In genomic region chr3:53715815-53716483, GRCh38 we compare ENCODE assay signal across 18 cellular contexts.
DNase-seq lines count a peak whose midpoint lies in the region; ATAC-seq and TF ChIP-seq lines count a peak whose summit lies in the region.
"Had no signal": no experiment of that assay in that cellular context is flagged by ENCODE, and none has a peak within 500 bp of the region (broad histone marks: within the 10 kb centered on the region; RNA-seq: fewer than 3 reads in every experiment).

No MANE protein-coding gene starts in this region.

- DNase-seq in HS-27A (ENCODE audit: low read depth) (peak; percentile 11), fibroblast of pulmonary artery (ENCODE audit: low read depth) (peak; percentile 25), NCI-H510A (lab: John Stamatoyannopoulos, UW) (no peak)
- no peak for DNase-seq in activated CD4-positive, alpha-beta T cell treated with anti-CD3 and anti-CD28 coated beads, Interleukin-2, amount 50 U/mL, for 1 hour
- DNase-seq: AML-193, COR-L47, left ventricle myocardium superior, mucosa of descending colon, NCI-H2081, NCI-H526, PC-9, SJCRH30 had no signal

- no peaks in the 10 kb centered on the region for H3K9me3 Mint-ChIP-seq in activated T-helper 17 cell treated with anti-CD3 and anti-CD28 coated beads, Interleukin-2, amount 50 U/mL, for 72 hours
- H3K9me3 Mint-ChIP-seq in stimulated activated memory B cell treated with anti-CD40 and anti-IgM and Interleukin-4, amounts not matched to agents 10 μg/mL and 1 μg/mL and 100 μg/mL, for 72 hours: no peaks in the 10 kb centered on the region
- H3K9me3 Mint-ChIP-seq: GM23338 had no signal

- no peak overlapping the region for H3K27ac Mint-ChIP-seq in activated T-helper 17 cell treated with anti-CD3 and anti-CD28 coated beads, Interleukin-2, amount 50 U/mL, for 72 hours
- peak overlapping the region; percentile 62 for H3K27ac Mint-ChIP-seq in stimulated activated memory B cell treated with anti-CD40 and anti-IgM and Interleukin-4, amounts not matched to agents 10 μg/mL and 1 μg/mL and 100 μg/mL, for 72 hours
- H3K27ac Mint-ChIP-seq: GM23338 had no signal

- no peak for TF ChIP-seq CTCF in fibroblast of pulmonary artery (IDR thresholded peaks at IDR 0.05; ENCODE audit: low read length, missing control alignments)

- no peak overlapping the region for H3K4me3 Mint-ChIP-seq in activated T-helper 17 cell treated with anti-CD3 and anti-CD28 coated beads, Interleukin-2, amount 50 U/mL, for 72 hours
- H3K4me3 Mint-ChIP-seq in stimulated activated memory B cell treated with anti-CD40 and anti-IgM and Interleukin-4, amounts not matched to agents 10 μg/mL and 1 μg/mL and 100 μg/mL, for 72 hours: no peak overlapping the region
- H3K4me3 Mint-ChIP-seq: GM23338 had no signal

- H3K36me3 Mint-ChIP-seq in activated T-helper 17 cell treated with anti-CD3 and anti-CD28 coated beads, Interleukin-2, amount 50 U/mL, for 72 hours (ENCODE audit: low read depth): no peaks in the 10 kb centered on the region
- H3K36me3 Mint-ChIP-seq in stimulated activated memory B cell treated with anti-CD40 and anti-IgM and Interleukin-4, amounts not matched to agents 10 μg/mL and 1 μg/mL and 100 μg/mL, for 72 hours: no peaks in the 10 kb centered on the region

- no peak for TF ChIP-seq POLR2A in GM18505 (IDR thresholded peaks at IDR 0.05; ENCODE audit: borderline replicate concordance, extremely low read depth, insufficient read depth, insufficient read length)

- H3K4me1 Mint-ChIP-seq in activated T-helper 17 cell treated with anti-CD3 and anti-CD28 coated beads, Interleukin-2, amount 50 U/mL, for 72 hours: no peaks in the 10 kb centered on the region
- H3K4me1 Mint-ChIP-seq in stimulated activated memory B cell treated with anti-CD40 and anti-IgM and Interleukin-4, amounts not matched to agents 10 μg/mL and 1 μg/mL and 100 μg/mL, for 72 hours: peaks cover 37% of the 10 kb centered on the region

- ATAC-seq in activated T-helper 17 cell treated with anti-CD3 and anti-CD28 coated beads, Interleukin-2, amount 50 U/mL, for 72 hours (replicated peaks): peak; percentile 24
- no peak for ATAC-seq in stimulated activated memory B cell treated with anti-CD40 and anti-IgM and Interleukin-4, amounts not matched to agents 10 μg/mL and 1 μg/mL and 100 μg/mL, for 72 hours
- no peak for ATAC-seq in GM18505 (IDR thresholded peaks at IDR 0.05; ENCODE audit: unreplicated experiment)
- ATAC-seq: activated CD4-positive, CD25-positive, alpha-beta regulatory T cell treated with anti-CD3 and anti-CD28 coated beads, Interleukin-2, amount 50 U/mL, for 24 hours; GM23338; left ventricle myocardium superior; mucosa of descending colon had no signal

- peaks cover 3% of the 10 kb centered on the region for H3K27me3 Mint-ChIP-seq in activated T-helper 17 cell treated with anti-CD3 and anti-CD28 coated beads, Interleukin-2, amount 50 U/mL, for 72 hours
- H3K27me3 Mint-ChIP-seq in stimulated activated memory B cell treated with anti-CD40 and anti-IgM and Interleukin-4, amounts not matched to agents 10 μg/mL and 1 μg/mL and 100 μg/mL, for 72 hours: no peaks in the 10 kb centered on the region

- H3K4me3 ChIP-seq in fibroblast of pulmonary artery (replicated peaks; ENCODE audit: low read depth, low read length): no peak overlapping the region
- H3K4me3 ChIP-seq: cardiac muscle cell, GM23338, mucosa of descending colon, PC-9, SJCRH30 had no signal

Comparison
In these comparisons a context has a peak if more than half of its experiments do, and no peak if none do; other contexts are left out.
1. DNase-seq: peak in HS-27A (single experiment) and fibroblast of pulmonary artery (single experiment); none in NCI-H510A (single experiment) and activated CD4-positive, alpha-beta T cell treated with anti-CD3 and anti-CD28 coated beads, Interleukin-2, amount 50 U/mL, for 1 hour (single experiment).